8 cellular contexts compared by ENCODE assay signal in genomic region chr3:185153170-185153733, GRCh38. TPM values are rescaled to one million over a fixed set of nuclear protein-coding genes. Genes with fewer than 3 reads are reported as not detected.
A peak's percentile ranks its signal among the peaks of the same experiment; 100 is the strongest.
DNase-seq lines count a peak whose midpoint lies in the region; ATAC-seq and TF ChIP-seq lines count a peak whose summit lies in the region.

No MANE protein-coding gene starts in this region.

- intact Hi-C loops in CD4-positive, alpha-beta T cell (cut with DNase I, micrococcal nuclease), result no loop called here

- H3K4me3 Mint-ChIP-seq in CD4-positive, alpha-beta T cell, result peak overlapping the region; percentile 81
- peak overlapping the region; percentile 83 to 88 (median 87) for H3K4me3 Mint-ChIP-seq in brain

- H3K27me3 ChIP-seq in CD4-positive, alpha-beta T cell (ENCODE audit: control insufficient read depth, insufficient read depth, low read length), result peaks cover 53% of the 10 kb centered on the region
- H3K27me3 ChIP-seq in stomach smooth muscle (ENCODE audit: control insufficient read depth in 1 of 2, insufficient read depth in 2 of 2, low read length in 2 of 2), result no peaks in the 10 kb centered on the region

- H3K27ac ChIP-seq in CD4-positive, alpha-beta T cell (ENCODE audit: low read depth, low read length), result no peak overlapping the region
- H3K27ac ChIP-seq in stomach smooth muscle (ENCODE audit: low read length), result no peak overlapping the region

- CTCF ChIA-PET in CD4-positive, alpha-beta T cell (lab: Charles Lee), result no interaction called here

- TF ChIP-seq CTCF in CD4-positive, alpha-beta T cell (IDR thresholded peaks at IDR 0.05), result no peak
- TF ChIP-seq CTCF in brain (conservative IDR thresholded peaks at IDR 0.05), result no peak

- no peak overlapping the region for H3K27ac Mint-ChIP-seq in CD4-positive, alpha-beta T cell
- H3K27ac Mint-ChIP-seq in brain, result peak overlapping the region in 4 of 5 experiments; percentile 85 to 95 (median 91)

- no peaks in the 10 kb centered on the region for H3K4me1 Mint-ChIP-seq in CD4-positive, alpha-beta T cell (ENCODE audit: low read depth)
- H3K4me1 Mint-ChIP-seq in brain, result peaks cover 29% of the 10 kb centered on the region

- H3K9ac ChIP-seq in stomach smooth muscle (ENCODE audit: low read length in 2 of 2), result peak overlapping the region; percentile 63 to 83

- no peaks in the 10 kb centered on the region for H3K9me3 Mint-ChIP-seq in CD4-positive, alpha-beta T cell
- H3K9me3 Mint-ChIP-seq in brain, result no peaks in the 10 kb centered on the region

- no peaks in the 10 kb centered on the region for H3K4me1 ChIP-seq in stomach smooth muscle (ENCODE audit: control insufficient read depth, insufficient read depth, low read length)

- H3K4me3 ChIP-seq in stomach smooth muscle (ENCODE audit: low read length in 2 of 2), result peak overlapping the region; percentile 85 to 88

- DNase-seq in CD4-positive, alpha-beta T cell, result no peak
- DNase-seq in left lobe of liver (ENCODE audit: low spot score), result no peak
- DNase-seq in HPDE6-E6E7 (ENCODE audit: extremely low spot score), result no peak
- DNase-seq in NCI-H1436 (lab: John Stamatoyannopoulos, UW), result no peak

- no peak for ATAC-seq in CD4-positive, alpha-beta T cell (ENCODE audit: poor library complexity)
- ATAC-seq in HG03521 (IDR thresholded peaks at IDR 0.05; ENCODE audit: unreplicated experiment) (peak; percentile 23), left lobe of liver (peak; percentile 15), HG03469 (IDR thresholded peaks at IDR 0.05; ENCODE audit: unreplicated experiment) (no peak)

- H3K9me3 ChIP-seq in CD4-positive, alpha-beta T cell (ENCODE audit: control insufficient read depth, low read length), result no peaks in the 10 kb centered on the region
- no peaks in the 10 kb centered on the region for H3K9me3 ChIP-seq in stomach smooth muscle (ENCODE audit: control insufficient read depth in 2 of 2, low read length in 2 of 2)

- H3K36me3 Mint-ChIP-seq in CD4-positive, alpha-beta T cell (ENCODE audit: low read depth), result no peaks in the 10 kb centered on the region
- H3K36me3 Mint-ChIP-seq in brain, result no peaks in the 10 kb centered on the region

- no peaks in the 10 kb centered on the region for H3K36me3 ChIP-seq in stomach smooth muscle (ENCODE audit: control insufficient read depth in 2 of 2, insufficient read depth in 2 of 2, low read length in 2 of 2)

- POLR2A ChIA-PET in CD4-positive, alpha-beta T cell (lab: Charles Lee), result no interaction called here

- H3K27me3 Mint-ChIP-seq in CD4-positive, alpha-beta T cell, result peaks cover 43% of the 10 kb centered on the region
- peaks cover 25% of the 10 kb centered on the region for H3K27me3 Mint-ChIP-seq in brain

RNA-seq across cellular contexts. Expression of gene C3orf70, which starts 0.4 kb away (rescaled TPM):
- not detected for total RNA-seq in CD4-positive, alpha-beta T cell
- polyA plus RNA-seq in brain (ENCODE audit: insufficient read depth, low read depth, low replicate concordance), result 3.5 TPM
- total RNA-seq in left lobe of liver, result 0.28 TPM

Comparison
In these comparisons a context has a peak if more than half of its experiments do, and no peak if none do; other contexts are left out.
1. ATAC-seq: peak in HG03521 (single experiment) and left lobe of liver (single experiment); none in CD4-positive, alpha-beta T cell (single experiment) and HG03469 (single experiment).